In genomic region chr1:21873761-21874160, GRCh38 we compare ENCODE assay signal across 16 cellular contexts.
"Had no signal": no experiment of that assay in that cellular context is flagged by ENCODE, and none has a peak within 500 bp of the region (broad histone marks: within the 10 kb centered on the region; RNA-seq: fewer than 3 reads in every experiment).

No MANE protein-coding gene starts in this region.

- ATAC-seq: esophagus mucosa; gastrocnemius medialis; naive thymus-derived CD4-positive, alpha-beta T cell; stimulated activated naive CD8-positive, alpha-beta T cell treated with anti-CD3 and anti-CD28 coated beads, Interleukin-15, Interleukin-2, amounts not matched to agents 100 U/mL and 50 U/mL, for 24 hours had no signal

- H3K9me3 ChIP-seq: gastrocnemius medialis, right atrium auricular region, transverse colon had no signal

- H3K79me2 ChIP-seq: hepatocyte had no signal

- H3K4me3 ChIP-seq: coronary artery, gastrocnemius medialis, hepatocyte, right atrium auricular region, transverse colon had no signal

- H2AFZ ChIP-seq: hepatocyte had no signal

- H3K4me2 ChIP-seq: hepatocyte had no signal

- DNase-seq: central memory CD4-positive, alpha-beta T cell; effector CD4-positive, alpha-beta T cell; gastrocnemius medialis; head of caudate nucleus; kidney glomerular epithelial cell; mammary epithelial cell; nephron progenitor cell; small intestine; stimulated activated CD4-positive, alpha-beta T cell treated with anti-CD3 and anti-CD28 coated beads, Interleukin-2, amount 100 ng/mL, for 48 hours; stimulated activated naive CD8-positive, alpha-beta T cell treated with anti-CD3 and anti-CD28 coated beads, Interleukin-15, Interleukin-2, amounts not matched to agents 100 U/mL and 50 U/mL, for 24 hours; transverse colon had no signal

- H3K27me3 Mint-ChIP-seq: naive thymus-derived CD4-positive, alpha-beta T cell had no signal

- H3K27me3 ChIP-seq: gastrocnemius medialis, hepatocyte, right atrium auricular region, transverse colon had no signal

- H3K27ac ChIP-seq: gastrocnemius medialis, hepatocyte had no signal

- H3K27ac Mint-ChIP-seq: naive thymus-derived CD4-positive, alpha-beta T cell; nephron progenitor cell had no signal

- H3K4me3 Mint-ChIP-seq: naive thymus-derived CD4-positive, alpha-beta T cell; nephron progenitor cell had no signal

- H3K9me3 Mint-ChIP-seq: naive thymus-derived CD4-positive, alpha-beta T cell; nephron progenitor cell had no signal
